ENCODE assay signal across 10 cellular contexts in genomic region chr17:43210576-43210975, GRCh38. TPM values are rescaled to one million over a fixed set of nuclear protein-coding genes. Genes with fewer than 3 reads are reported as not detected.
DNase-seq lines count a peak whose midpoint lies in the region; ATAC-seq and TF ChIP-seq lines count a peak whose summit lies in the region.
"Had no signal": no experiment of that assay in that cellular context is flagged by ENCODE, and none has a peak within 500 bp of the region (broad histone marks: within the 10 kb centered on the region; RNA-seq: fewer than 3 reads in every experiment).

No MANE protein-coding gene starts in this region.

- in situ Hi-C loops in transverse colon (cut with MboI; ENCODE audit: low pct_ligation_motif_present in 1 of 4, low pct_unique_long_range_greater_than_20kb in 1 of 4, low sequenced_read_pairs in 3 of 4), result loop anchor here in 1 of 4 donors (25.0 kb wide), 2 partner anchors 102 to 277 kb away; partner anchors contain the start of gene DHX8

- H3K9me3 ChIP-seq in iPS-20b (ENCODE audit: insufficient read depth, low read depth, low read length) (no peaks in the 10 kb centered on the region), transverse colon (no peaks in the 10 kb centered on the region)
- H3K9me3 ChIP-seq: heart left ventricle had no signal

- 63 to 91% methylated on average over 3 of the region's 3 CpGs for WGBS in transverse colon (ENCODE audit: low coverage in 1 of 2), 2 donors

- TF ChIP-seq EP300 in transverse colon (IDR thresholded peaks at IDR 0.05; ENCODE audit: low read depth), result no peak

- ATAC-seq in HG02571 (IDR thresholded peaks at IDR 0.05; ENCODE audit: unreplicated experiment) (no peak), HG03432 (IDR thresholded peaks at IDR 0.05; ENCODE audit: unreplicated experiment) (no peak)

- CTCF ChIA-PET in activated CD4-positive, alpha-beta T cell treated with anti-CD3 and anti-CD28 coated beads, Interleukin-2, amount 10 ng/mL, durations not matched to agents 7 days and 5 days (lab: Charles Lee), result interaction anchor here (1.5 kb wide), 1 partner anchor 26 kb away, joined by 7 read pairs; no protein-coding TSS in a partner anchor
- CTCF ChIA-PET in activated CD4-positive, alpha-beta memory T cell treated with anti-CD3 and anti-CD28 coated beads for 36 hours (lab: Charles Lee), result interaction anchor here (1.4 to 2.3 kb wide), 2 partner anchors 11 to 105 kb away, joined by 5 to 9 read pairs; no protein-coding TSS in a partner anchor

- H3K36me3 ChIP-seq in iPS-20b (ENCODE audit: insufficient read depth, low read depth, low read length), result peaks cover 4% of the 10 kb centered on the region; the same call in 1 of the 2 replicates
- peaks cover 0 to 33% (median 11%) of the 10 kb centered on the region in 4 donors for H3K36me3 ChIP-seq in transverse colon

- intact Hi-C loops in activated CD4-positive, alpha-beta memory T cell treated with anti-CD3 and anti-CD28 coated beads for 36 hours (cut with micrococcal nuclease), result loop anchor here (2.0 to 10.0 kb wide), 3 partner anchors 86 to 274 kb away; partner anchors contain the start of genes BRCA1, DHX8 and VAT1
- intact Hi-C loops in transverse colon (cut with DNase I; ENCODE audit: low total_unique reads), result no loop called here

- DNase-seq in activated CD4-positive, alpha-beta T cell treated with anti-CD3 and anti-CD28 coated beads, Interleukin-2, amount 10 ng/mL, durations not matched to agents 7 days and 5 days, result no peak
- no peak for DNase-seq in activated CD4-positive, alpha-beta T cell treated with anti-CD3 and anti-CD28 coated beads, Interleukin-2, amount 50 U/mL, for 1 hour
- DNase-seq in activated CD4-positive, alpha-beta memory T cell treated with anti-CD3 and anti-CD28 coated beads for 36 hours, result no peak
- no peak for DNase-seq in transverse colon
- no peak for DNase-seq in DMS53 (lab: John Stamatoyannopoulos, UW)
- DNase-seq: heart left ventricle, NCI-H446 treated with DMSO at 0.1 percent for 48 hours had no signal

- H3K27me3 ChIP-seq in iPS-20b (ENCODE audit: insufficient read depth, low read length), result no peaks in the 10 kb centered on the region
- H3K27me3 ChIP-seq in transverse colon, result no peaks in the 10 kb centered on the region
- H3K27me3 ChIP-seq: heart left ventricle had no signal

- TF ChIP-seq CTCF in transverse colon (IDR thresholded peaks at IDR 0.05), result no peak

- peaks cover 34% of the 10 kb centered on the region for H3K4me1 Mint-ChIP-seq in activated CD4-positive, alpha-beta T cell treated with anti-CD3 and anti-CD28 coated beads, Interleukin-2, amount 10 ng/mL, durations not matched to agents 7 days and 5 days
- peaks cover 27% of the 10 kb centered on the region for H3K4me1 Mint-ChIP-seq in activated CD4-positive, alpha-beta memory T cell treated with anti-CD3 and anti-CD28 coated beads for 36 hours (ENCODE audit: low read depth)

- TF ChIP-seq POLR2A in transverse colon (IDR thresholded peaks at IDR 0.05), result no peak

- H3K9me3 Mint-ChIP-seq in activated CD4-positive, alpha-beta T cell treated with anti-CD3 and anti-CD28 coated beads, Interleukin-2, amount 10 ng/mL, durations not matched to agents 7 days and 5 days, result no peaks in the 10 kb centered on the region
- no peaks in the 10 kb centered on the region for H3K9me3 Mint-ChIP-seq in activated CD4-positive, alpha-beta memory T cell treated with anti-CD3 and anti-CD28 coated beads for 36 hours

- peak overlapping the region; percentile 95 for H3K4me3 Mint-ChIP-seq in activated CD4-positive, alpha-beta T cell treated with anti-CD3 and anti-CD28 coated beads, Interleukin-2, amount 10 ng/mL, durations not matched to agents 7 days and 5 days
- H3K4me3 Mint-ChIP-seq in activated CD4-positive, alpha-beta memory T cell treated with anti-CD3 and anti-CD28 coated beads for 36 hours, result peak overlapping the region; percentile 88

- peak overlapping the region; percentile 89 for H3K4me3 ChIP-seq in iPS-20b (ENCODE audit: low read length)
- H3K4me3 ChIP-seq in transverse colon, result no peak overlapping the region

- no peak overlapping the region for H3K27ac ChIP-seq in iPS-20b (ENCODE audit: low read length)
- H3K27ac ChIP-seq in transverse colon, result peak overlapping the region; percentile 79 to 87 (median 86)

- H3K27me3 Mint-ChIP-seq in activated CD4-positive, alpha-beta T cell treated with anti-CD3 and anti-CD28 coated beads, Interleukin-2, amount 10 ng/mL, durations not matched to agents 7 days and 5 days, result no peaks in the 10 kb centered on the region
- H3K27me3 Mint-ChIP-seq in activated CD4-positive, alpha-beta memory T cell treated with anti-CD3 and anti-CD28 coated beads for 36 hours, result no peaks in the 10 kb centered on the region

- peaks cover 23% of the 10 kb centered on the region for H3K36me3 Mint-ChIP-seq in activated CD4-positive, alpha-beta T cell treated with anti-CD3 and anti-CD28 coated beads, Interleukin-2, amount 10 ng/mL, durations not matched to agents 7 days and 5 days (ENCODE audit: low read depth)
- peaks cover 23% of the 10 kb centered on the region for H3K36me3 Mint-ChIP-seq in activated CD4-positive, alpha-beta memory T cell treated with anti-CD3 and anti-CD28 coated beads for 36 hours

- POLR2A ChIA-PET in activated CD4-positive, alpha-beta T cell treated with anti-CD3 and anti-CD28 coated beads, Interleukin-2, amount 10 ng/mL, durations not matched to agents 7 days and 5 days (lab: Charles Lee), result no interaction called here
- POLR2A ChIA-PET in activated CD4-positive, alpha-beta memory T cell treated with anti-CD3 and anti-CD28 coated beads for 36 hours (lab: Charles Lee), result interaction anchor here (1.7 to 4.5 kb wide), 3 partner anchors 20 to 105 kb away, joined by 4 to 64 read pairs (median 9); partner anchors contain the start of gene NBR1

- H3K4me1 ChIP-seq in iPS-20b (ENCODE audit: insufficient read depth, low read length), result no peaks in the 10 kb centered on the region
- peaks cover 9 to 28% (median 23%) of the 10 kb centered on the region in 4 donors for H3K4me1 ChIP-seq in transverse colon

- H3K9ac ChIP-seq in iPS-20b (ENCODE audit: low read depth, low read length), result no peak overlapping the region

- peak overlapping the region; percentile 87 for H3K27ac Mint-ChIP-seq in activated CD4-positive, alpha-beta T cell treated with anti-CD3 and anti-CD28 coated beads, Interleukin-2, amount 10 ng/mL, durations not matched to agents 7 days and 5 days
- peak overlapping the region; percentile 82 for H3K27ac Mint-ChIP-seq in activated CD4-positive, alpha-beta memory T cell treated with anti-CD3 and anti-CD28 coated beads for 36 hours

RNA-seq across cellular contexts. Expression of gene TMEM106A, which starts 1.1 kb away (rescaled TPM):
- 10 to 100 TPM; 11.7 to 11.8 TPM for total RNA-seq in activated CD4-positive, alpha-beta T cell treated with anti-CD3 and anti-CD28 coated beads, Interleukin-2, amount 10 ng/mL, durations not matched to agents 7 days and 5 days
- 10 to 100 TPM; 10.1 to 10.4 TPM for total RNA-seq in activated CD4-positive, alpha-beta memory T cell treated with anti-CD3 and anti-CD28 coated beads for 36 hours
- 10 to 100 TPM in 1 of 4 donors, 1 to 10 TPM in 3; 4.1 to 24.3 (median 7.9) TPM for total RNA-seq in transverse colon

RNA-seq across cellular contexts. Expression of gene CCDC200, which starts 17.8 kb away (rescaled TPM):
- not detected for total RNA-seq in activated CD4-positive, alpha-beta T cell treated with anti-CD3 and anti-CD28 coated beads, Interleukin-2, amount 10 ng/mL, durations not matched to agents 7 days and 5 days
- total RNA-seq in activated CD4-positive, alpha-beta memory T cell treated with anti-CD3 and anti-CD28 coated beads for 36 hours, result not detected
- not detected for total RNA-seq in transverse colon
- total RNA-seq: heart left ventricle had no signal

RNA-seq across cellular contexts. Expression of gene RNU2-1, which starts 23.2 kb away (rescaled TPM):
- 1,000 to 10,000 TPM; 5,823 to 8,052 TPM for total RNA-seq in activated CD4-positive, alpha-beta T cell treated with anti-CD3 and anti-CD28 coated beads, Interleukin-2, amount 10 ng/mL, durations not matched to agents 7 days and 5 days
- 1,000 to 10,000 TPM; 5,509 to 5,687 TPM for total RNA-seq in activated CD4-positive, alpha-beta memory T cell treated with anti-CD3 and anti-CD28 coated beads for 36 hours
- total RNA-seq in transverse colon, result not detected

RNA-seq across cellular contexts. Expression of gene NBR1, which starts 39.6 kb away (rescaled TPM):
- total RNA-seq in activated CD4-positive, alpha-beta T cell treated with anti-CD3 and anti-CD28 coated beads, Interleukin-2, amount 10 ng/mL, durations not matched to agents 7 days and 5 days, result 10 to 100 TPM; 53.9 to 54.3 TPM
- 10 to 100 TPM; 62.0 to 65.9 TPM for total RNA-seq in activated CD4-positive, alpha-beta memory T cell treated with anti-CD3 and anti-CD28 coated beads for 36 hours
- 100 to 1,000 TPM in 2 of 4 donors, 10 to 100 TPM in 2; 62.5 to 156 (median 99.3) TPM for total RNA-seq in transverse colon

Comparison
In these comparisons a context has a peak if more than half of its experiments do, and no peak if none do; other contexts are left out.
1. RNA of gene RNU2-1, which starts 23.2 kb away (total RNA-seq): 5,823 to 8,052 TPM in activated CD4-positive, alpha-beta T cell treated with anti-CD3 and anti-CD28 coated beads, Interleukin-2, amount 10 ng/mL, durations not matched to agents 7 days and 5 days and 5,509 to 5,687 TPM in activated CD4-positive, alpha-beta memory T cell treated with anti-CD3 and anti-CD28 coated beads for 36 hours; not detected in transverse colon; every median in the first group is over 1,000 times any median in the second.